In genomic region chr11:128040603-128041002, GRCh38 we compare ENCODE assay signal across 14 cellular contexts.
DNase-seq lines count a peak whose midpoint lies in the region; ATAC-seq and TF ChIP-seq lines count a peak whose summit lies in the region.
"Had no signal": no experiment of that assay in that cellular context is flagged by ENCODE, and none has a peak within 500 bp of the region (broad histone marks: within the 10 kb centered on the region; RNA-seq: fewer than 3 reads in every experiment).

No MANE protein-coding gene starts in this region.

- peaks cover 44 to 57% (median 52%) of the 10 kb centered on the region in 4 donors for H3K4me1 Mint-ChIP-seq in CD4-positive, alpha-beta memory T cell

- peaks cover 0 to 4% (median 0%) of the 10 kb centered on the region in 8 donors for H3K9me3 Mint-ChIP-seq in CD4-positive, alpha-beta memory T cell

- H3K27ac ChIP-seq in CD4-positive, alpha-beta memory T cell (ENCODE audit: low read depth, low read length) = peak overlapping the region; percentile 45
- H3K27ac ChIP-seq: sigmoid colon, SJSA1, stomach had no signal

- H3K4me3 ChIP-seq in CD4-positive, alpha-beta memory T cell (ENCODE audit: low read length in 2 of 2) = no peak overlapping the region
- H3K4me3 ChIP-seq: sigmoid colon, SJSA1, stomach had no signal

- intact Hi-C loops in CD4-positive, alpha-beta memory T cell (cut with micrococcal nuclease) = no loop called here

- H3K9me3 ChIP-seq in CD4-positive, alpha-beta memory T cell (ENCODE audit: control insufficient read depth in 1 of 2, low read length in 2 of 2) = no peaks in the 10 kb centered on the region
- H3K9me3 ChIP-seq: sigmoid colon, SJSA1, stomach had no signal

- H3K4me1 ChIP-seq in CD4-positive, alpha-beta memory T cell (ENCODE audit: insufficient read depth, low read length) = peaks cover 94% of the 10 kb centered on the region
- H3K4me1 ChIP-seq: sigmoid colon, SJSA1 had no signal

- H3K36me3 Mint-ChIP-seq in CD4-positive, alpha-beta memory T cell = peaks cover 2 to 5% of the 10 kb centered on the region in 2 donors

- POLR2A ChIA-PET in CD4-positive, alpha-beta memory T cell (lab: Charles Lee; ENCODE audit: partially characterized antibody) = interaction anchor here (1.1 to 5.0 kb wide), 3 partner anchors 9 to 448 kb away, joined by 4 to 208 read pairs (median 5); no protein-coding TSS in a partner anchor

- ATAC-seq in SK-N-SH treated with all-trans-retinoic acid at 6 μM for 48 hours = no peak
- no peak for ATAC-seq in GM21737 (IDR thresholded peaks at IDR 0.05; ENCODE audit: unreplicated experiment)
- ATAC-seq in GM19023 (IDR thresholded peaks at IDR 0.05; ENCODE audit: unreplicated experiment) = no peak
- ATAC-seq: activated CD4-positive, CD25-positive, alpha-beta regulatory T cell treated with anti-CD3 and anti-CD28 coated beads, Interleukin-2, amount 50 U/mL, for 24 hours; left ventricle myocardium superior had no signal

- no peaks in the 10 kb centered on the region for H3K36me3 ChIP-seq in CD4-positive, alpha-beta memory T cell (ENCODE audit: insufficient read depth, low read length)
- H3K36me3 ChIP-seq: sigmoid colon, SJSA1, stomach had no signal

- CTCF ChIA-PET in CD4-positive, alpha-beta memory T cell (lab: Charles Lee; ENCODE audit: partially characterized antibody) = interaction anchor here (4.8 to 5.2 kb wide), 3 partner anchors 11 to 118 kb away, joined by 36 to 127 read pairs (median 72); no protein-coding TSS in a partner anchor

- peak overlapping the region in 6 of 7 donors; percentile 70 to 91 (median 82) for H3K27ac Mint-ChIP-seq in CD4-positive, alpha-beta memory T cell

- H3K27me3 Mint-ChIP-seq in CD4-positive, alpha-beta memory T cell = no peaks in the 10 kb centered on the region

- DNase-seq in AG20443 (ENCODE audit: low spot score) = peak; percentile 33
- no peak for DNase-seq in CD4-positive, alpha-beta memory T cell
- peak; percentile 35 for DNase-seq in fibroblast of gingiva (ENCODE audit: low read depth)
- DNase-seq in NCI-H187 (lab: John Stamatoyannopoulos, UW) = no peak
- DNase-seq: activated T-cell treated with anti-CD3 and anti-CD28 coated beads, Interleukin-2, amount 50 U/mL, for 48 hours; left ventricle myocardium superior; NCI-H1930; sigmoid colon; stomach had no signal

- no peaks in the 10 kb centered on the region for H3K27me3 ChIP-seq in CD4-positive, alpha-beta memory T cell (ENCODE audit: insufficient read depth, low read length)
- H3K27me3 ChIP-seq: sigmoid colon, SJSA1 had no signal

- peak overlapping the region in 4 of 8 donors; percentile 22 to 73 (median 42) for H3K4me3 Mint-ChIP-seq in CD4-positive, alpha-beta memory T cell

TF ChIP-seq in SK-N-SH treated with all-trans-retinoic acid at 6 μM for 48 hours, 23 proteins besides CTCF, POLR2A, EP300 and RAD21:
- TF ChIP-seq TOX (CRISPR knock-in tag; IDR thresholded peaks at IDR 0.05; ENCODE audit: borderline replicate concordance) (no peak), PPARA (CRISPR knock-in tag; IDR thresholded peaks at IDR 0.05; ENCODE audit: borderline replicate concordance) (no peak), PATZ1 (CRISPR knock-in tag; IDR thresholded peaks at IDR 0.05; ENCODE audit: borderline replicate concordance) (no peak), TCF4 (CRISPR knock-in tag; IDR thresholded peaks at IDR 0.05; ENCODE audit: borderline replicate concordance) (peak; percentile 92), RARB (CRISPR knock-in tag; IDR thresholded peaks at IDR 0.05) (no peak), OSR1 (CRISPR knock-in tag; IDR thresholded peaks at IDR 0.05) (no peak), ZNF70 (CRISPR knock-in tag; IDR thresholded peaks at IDR 0.05) (0 out of 2 replicates have a peak, but pooled peaks have one; percentile 16), ISL1 (CRISPR knock-in tag; IDR thresholded peaks at IDR 0.05) (no peak), ESRRG (CRISPR knock-in tag; IDR thresholded peaks at IDR 0.05) (no peak)
- TF ChIP-seq, protein P1, sequence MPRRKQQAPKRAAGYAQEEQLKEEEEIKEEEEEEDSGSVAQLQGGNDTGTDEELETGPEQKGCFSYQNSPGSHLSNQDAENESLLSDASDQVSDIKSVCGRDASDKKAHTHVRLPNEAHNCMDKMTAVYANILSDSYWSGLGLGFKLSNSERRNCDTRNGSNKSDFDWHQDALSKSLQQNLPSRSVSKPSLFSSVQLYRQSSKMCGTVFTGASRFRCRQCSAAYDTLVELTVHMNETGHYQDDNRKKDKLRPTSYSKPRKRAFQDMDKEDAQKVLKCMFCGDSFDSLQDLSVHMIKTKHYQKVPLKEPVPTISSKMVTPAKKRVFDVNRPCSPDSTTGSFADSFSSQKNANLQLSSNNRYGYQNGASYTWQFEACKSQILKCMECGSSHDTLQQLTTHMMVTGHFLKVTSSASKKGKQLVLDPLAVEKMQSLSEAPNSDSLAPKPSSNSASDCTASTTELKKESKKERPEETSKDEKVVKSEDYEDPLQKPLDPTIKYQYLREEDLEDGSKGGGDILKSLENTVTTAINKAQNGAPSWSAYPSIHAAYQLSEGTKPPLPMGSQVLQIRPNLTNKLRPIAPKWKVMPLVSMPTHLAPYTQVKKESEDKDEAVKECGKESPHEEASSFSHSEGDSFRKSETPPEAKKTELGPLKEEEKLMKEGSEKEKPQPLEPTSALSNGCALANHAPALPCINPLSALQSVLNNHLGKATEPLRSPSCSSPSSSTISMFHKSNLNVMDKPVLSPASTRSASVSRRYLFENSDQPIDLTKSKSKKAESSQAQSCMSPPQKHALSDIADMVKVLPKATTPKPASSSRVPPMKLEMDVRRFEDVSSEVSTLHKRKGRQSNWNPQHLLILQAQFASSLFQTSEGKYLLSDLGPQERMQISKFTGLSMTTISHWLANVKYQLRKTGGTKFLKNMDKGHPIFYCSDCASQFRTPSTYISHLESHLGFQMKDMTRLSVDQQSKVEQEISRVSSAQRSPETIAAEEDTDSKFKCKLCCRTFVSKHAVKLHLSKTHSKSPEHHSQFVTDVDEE (CRISPR knock-in tag; IDR thresholded peaks at IDR 0.05) = 0 out of 2 replicates have a peak, but pooled peaks have one; percentile 43

Comparison
In these comparisons a context has a peak if more than half of its experiments do, and no peak if none do; other contexts are left out.
1. DNase-seq: peak in AG20443 (single experiment) and fibroblast of gingiva (single experiment); none in CD4-positive, alpha-beta memory T cell (0 of 5) and NCI-H187 (0 of 2).